In the genomic region with DNA sequence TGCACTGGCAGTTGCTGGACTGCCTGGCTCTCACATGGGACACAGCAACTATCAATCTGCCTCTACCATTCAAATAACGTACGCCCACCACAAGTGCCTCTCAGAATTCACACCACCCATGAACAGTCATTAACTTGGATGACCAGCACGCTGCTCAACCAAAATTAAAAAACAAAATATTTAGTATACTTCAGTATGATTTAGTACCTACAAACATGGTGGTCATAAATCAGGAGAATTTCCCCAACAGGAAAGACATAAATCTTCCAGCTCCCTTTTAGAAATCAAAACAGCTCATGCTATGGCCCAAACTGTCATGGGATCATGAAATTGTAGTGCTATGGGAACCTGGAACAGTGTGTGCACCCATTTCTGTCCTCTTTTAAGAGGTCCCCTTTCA, we compare ENCODE assay signal across 24 cellular contexts.
DNase-seq lines count a peak whose midpoint lies in the region; TF ChIP-seq lines count a peak whose summit lies in the region.
"Had no signal": no experiment of that assay in that cellular context is flagged by ENCODE, and none has a peak within 500 bp of the region (broad histone marks: within the 10 kb centered on the region; RNA-seq: fewer than 3 reads in every experiment).

No MANE protein-coding gene starts in this region.

- H3K9ac ChIP-seq in rectal smooth muscle tissue (ENCODE audit: low read length): no peak overlapping the region
- H3K9ac ChIP-seq: BLaER1 treated with 17β-estradiol and CSF1 and Interleukin-3, amounts not matched to agents 10 nM and 100 nM had no signal

- H3K4me3 Mint-ChIP-seq in nephron: no peak overlapping the region
- H3K4me3 Mint-ChIP-seq: CD14-positive monocyte; CD4-positive, alpha-beta T cell; HFFc6 had no signal

- TF ChIP-seq CTCF in esophagus muscularis mucosa (IDR thresholded peaks at IDR 0.05) (no peak), nephron (IDR thresholded peaks at IDR 0.05; ENCODE audit: unreplicated experiment in 3 of 3) (no peak)

- H3K27me3 ChIP-seq in esophagus muscularis mucosa (no peaks in the 10 kb centered on the region), rectal smooth muscle tissue (ENCODE audit: control insufficient read depth, insufficient read depth, low read length) (no peaks in the 10 kb centered on the region)
- H3K27me3 ChIP-seq: BE2C; BLaER1 treated with 17β-estradiol and CSF1 and Interleukin-3, amounts not matched to agents 10 nM and 100 nM had no signal

- peaks cover 18% of the 10 kb centered on the region for H3K9me3 Mint-ChIP-seq in nephron

- peaks cover 0 to 6% (median 3%) of the 10 kb centered on the region in 4 donors for H3K9me3 ChIP-seq in esophagus muscularis mucosa
- H3K9me3 ChIP-seq: BE2C, HAP-1 had no signal

- peaks cover 10% of the 10 kb centered on the region for H3K36me3 Mint-ChIP-seq in nephron (ENCODE audit: low read depth)
- H3K36me3 Mint-ChIP-seq: CD14-positive monocyte had no signal

- DNase-seq in SHP77 (lab: John Stamatoyannopoulos, UW): peak; percentile 18 to 36
- DNase-seq in esophagus muscularis mucosa (ENCODE audit: extremely low spot score): peak; percentile 74
- DNase-seq in cortex of kidney (lab: John Stamatoyannopoulos, UW): no peak
- no peak for DNase-seq in NCI-H146 (lab: John Stamatoyannopoulos, UW)
- DNase-seq in posterior vena cava (ENCODE audit: low spot score): no peak
- DNase-seq in globus pallidus (ENCODE audit: low spot score): no peak
- DNase-seq: 8988T; ACHN; AML-193; BE2C; Calu3; CD4-positive, alpha-beta T cell; COR-L47; DMS53; DMS79 treated with DMSO at 0.1 percent for 48 hours; GF-D8; GOT3; HFFc6 had no signal

- H3K4me1 ChIP-seq in esophagus muscularis mucosa (peaks cover 0 to 7% (median 2%) of the 10 kb centered on the region in 4 donors), rectal smooth muscle tissue (ENCODE audit: control insufficient read depth, insufficient read depth, low read length) (peaks cover 24% of the 10 kb centered on the region)
- H3K4me1 ChIP-seq: A549; BE2C; BLaER1 treated with 17β-estradiol and CSF1 and Interleukin-3, amounts not matched to agents 10 nM and 100 nM; HAP-1 had no signal

- TF ChIP-seq EP300 in esophagus muscularis mucosa (IDR thresholded peaks at IDR 0.05): no peak

- intact Hi-C loops in esophagus muscularis mucosa (cut with DNase I) (no loop called here), posterior vena cava (cut with DNase I) (no loop called here)

- no peaks in the 10 kb centered on the region for H3K27me3 Mint-ChIP-seq in nephron (ENCODE audit: low read depth)
- H3K27me3 Mint-ChIP-seq: CD4-positive, alpha-beta T cell had no signal

- peak overlapping the region in 2 of 3 experiments; percentile 41 to 73 for H3K27ac Mint-ChIP-seq in nephron
- H3K27ac Mint-ChIP-seq: CD14-positive monocyte; CD4-positive, alpha-beta T cell; HFFc6 had no signal

- TF ChIP-seq POLR2A in esophagus muscularis mucosa (IDR thresholded peaks at IDR 0.05; ENCODE audit: low read depth): no peak

- H3K4me3 ChIP-seq in esophagus muscularis mucosa (no peak overlapping the region), rectal smooth muscle tissue (ENCODE audit: low read length) (no peak overlapping the region)
- H3K4me3 ChIP-seq: A549; BLaER1 treated with 17β-estradiol and CSF1 and Interleukin-3, amounts not matched to agents 10 nM and 100 nM; HAP-1 had no signal

- H3K4me1 Mint-ChIP-seq in nephron: peaks cover 35% of the 10 kb centered on the region
- H3K4me1 Mint-ChIP-seq: CD14-positive monocyte had no signal

- H3K27ac ChIP-seq in esophagus muscularis mucosa (replicated peaks in 1 of 4) (no peak overlapping the region), rectal smooth muscle tissue (ENCODE audit: low read depth, low read length) (peak overlapping the region; percentile 59)
- H3K27ac ChIP-seq: A549; BLaER1 treated with 17β-estradiol and CSF1 and Interleukin-3, amounts not matched to agents 10 nM and 100 nM had no signal

- 60% methylated on average over 3 of the region's 3 CpGs for WGBS in esophagus muscularis mucosa

- no peaks in the 10 kb centered on the region for H3K36me3 ChIP-seq in esophagus muscularis mucosa
- H3K36me3 ChIP-seq in rectal smooth muscle tissue (ENCODE audit: control insufficient read depth, insufficient read depth, low read length): no peaks in the 10 kb centered on the region
- H3K36me3 ChIP-seq: BE2C; BLaER1 treated with 17β-estradiol and CSF1 and Interleukin-3, amounts not matched to agents 10 nM and 100 nM; HAP-1 had no signal

Comparison
In these comparisons a context has a peak if more than half of its experiments do, and no peak if none do; other contexts are left out.
1. DNase-seq: peak in SHP77 (2 of 2) and esophagus muscularis mucosa (single experiment); none in cortex of kidney (single experiment), NCI-H146 (single experiment), posterior vena cava (single experiment) and globus pallidus (single experiment).